In genomic region chr1:116078699-116079223, GRCh38 we compare ENCODE assay signal across 1 cellular context.
TF ChIP-seq lines count a peak whose summit lies in the region.

No MANE protein-coding gene starts in this region.

TF ChIP-seq in H1, 55 proteins besides CTCF, POLR2A, EP300 and RAD21:
- TF ChIP-seq SP1 (IDR thresholded peaks at IDR 0.05; ENCODE audit: low read depth, low read length) = no peak
- no peak for TF ChIP-seq CEBPB (IDR thresholded peaks at IDR 0.05; ENCODE audit: low read depth, low read length)
- no peak for TF ChIP-seq CBX8 (IDR thresholded peaks at IDR 0.05; ENCODE audit: borderline replicate concordance, low read depth, low read length)
- TF ChIP-seq TEAD4 (IDR thresholded peaks at IDR 0.05; ENCODE audit: low read depth, low read length) = peak; percentile 36; the same call in 1 of the 2 replicates
